Comparison of ENCODE assay signal across 16 cellular contexts in genomic region chr20:45088247-45088646, GRCh38. TPM values are rescaled to one million over a fixed set of nuclear protein-coding genes. Genes with fewer than 3 reads are reported as not detected.
DNase-seq lines count a peak whose midpoint lies in the region; ATAC-seq, FAIRE-seq and TF ChIP-seq lines count a peak whose summit lies in the region.
"Had no signal": no experiment of that assay in that cellular context is flagged by ENCODE, and none has a peak within 500 bp of the region (broad histone marks: within the 10 kb centered on the region; RNA-seq: fewer than 3 reads in every experiment).

No MANE protein-coding gene starts in this region.

- H3K27me3 ChIP-seq in keratinocyte (ENCODE audit: control insufficient read depth, extremely low read depth, insufficient read depth, low read length): no peaks in the 10 kb centered on the region
- H3K27me3 ChIP-seq in effector memory CD4-positive, alpha-beta T cell (replicated peaks; ENCODE audit: control insufficient read depth, insufficient read depth, low read length, poor library complexity, severe bottlenecking): no peaks in the 10 kb centered on the region
- H3K27me3 ChIP-seq: vagina had no signal

- H3K79me2 ChIP-seq in keratinocyte (ENCODE audit: control insufficient read depth, insufficient read depth, low read length): no peaks in the 10 kb centered on the region

- peak overlapping the region; percentile 27 for H3K27ac ChIP-seq in keratinocyte (ENCODE audit: control insufficient read depth, insufficient read depth, low read length)
- H3K27ac ChIP-seq in effector memory CD4-positive, alpha-beta T cell (ENCODE audit: insufficient read depth, low read length, poor library complexity, severe bottlenecking): no peak overlapping the region
- H3K27ac ChIP-seq: vagina had no signal

- H3K9me3 ChIP-seq in keratinocyte (ENCODE audit: control insufficient read depth, low read depth, low read length): no peaks in the 10 kb centered on the region
- H3K9me3 ChIP-seq in effector memory CD4-positive, alpha-beta T cell (ENCODE audit: control insufficient read depth, low read length): no peaks in the 10 kb centered on the region
- H3K9me3 ChIP-seq: vagina had no signal

- no peaks in the 10 kb centered on the region for H3K9me1 ChIP-seq in keratinocyte (ENCODE audit: control insufficient read depth, extremely low read depth, insufficient read depth, low read length)

- DNase-seq in AG09309 (ENCODE audit: low read depth) (peak; percentile 94), HT1080 (ENCODE audit: low read depth) (peak; percentile 77), astrocyte of the spinal cord (ENCODE audit: low read depth, low spot score) (peak; percentile 45), keratinocyte (ENCODE audit: low read depth, low spot score) (peak; percentile 84), NOMO-1 (lab: John Stamatoyannopoulos, UW; ENCODE audit: unreplicated experiment in 2 of 2) (no peak)
- no peak for DNase-seq in activated naive CD4-positive, alpha-beta T cell treated with anti-CD3 and anti-CD28 coated beads, Interleukin-2, amount 50 U/mL, for 16 hours
- no peak for DNase-seq in effector memory CD4-positive, alpha-beta T cell
- DNase-seq: C1 segment of cervical spinal cord; erythroblast; kidney; NCI-H2081; stimulated activated CD4-positive, alpha-beta T cell treated with anti-CD3 and anti-CD28 coated beads, Interleukin-15, amount 100 ng/mL, for 24 hours; stimulated activated CD8-positive, alpha-beta memory T cell treated with anti-CD3 and anti-CD28 coated beads, Interleukin-4, amount 100 ng/mL, for 48 hours had no signal

- in situ Hi-C loops in astrocyte of the spinal cord (cut with HindIII; ENCODE audit: low sequenced_read_pairs): no loop called here

- peak overlapping the region; percentile 35 for H3K4me2 ChIP-seq in keratinocyte (ENCODE audit: control insufficient read depth, extremely low read depth, insufficient read depth, low read depth, low read length)

- no peak overlapping the region for H3K9ac ChIP-seq in keratinocyte (ENCODE audit: control insufficient read depth, extremely low read depth, insufficient read depth, low read length)

- no peaks in the 10 kb centered on the region for H4K20me1 ChIP-seq in keratinocyte (ENCODE audit: control insufficient read depth, extremely low read depth, insufficient read depth, low read length)

- H3K4me3 ChIP-seq in AG09309 (ENCODE audit: control insufficient read depth, low read depth, low read length) (no peak overlapping the region), astrocyte of the spinal cord (ENCODE audit: low read depth, low read length) (no peak overlapping the region), keratinocyte (ENCODE audit: control insufficient read depth in 2 of 3, extremely low read depth in 1 of 3, insufficient read depth in 2 of 3, low read depth in 1 of 3, low read length in 3 of 3) (no peak overlapping the region)
- no peak overlapping the region for H3K4me3 ChIP-seq in effector memory CD4-positive, alpha-beta T cell (ENCODE audit: insufficient read depth, low read depth, low read length, poor library complexity, severe bottlenecking)
- H3K4me3 ChIP-seq: vagina had no signal

- TF ChIP-seq CTCF in AG09309 (IDR thresholded peaks at IDR 0.05; ENCODE audit: control insufficient read depth, insufficient read depth, low read depth, low read length, missing control alignments) (no peak), astrocyte of the spinal cord (IDR thresholded peaks at IDR 0.05; ENCODE audit: low read depth, low read length) (no peak), keratinocyte (optimal IDR thresholded peaks at IDR 0.05 in 1 of 3, IDR thresholded peaks at IDR 0.05 in 1 of 3, conservative IDR thresholded peaks at IDR 0.05 in 1 of 3; ENCODE audit: extremely low read depth in 1 of 3, insufficient read depth in 2 of 3, low read length in 3 of 3) (no peak)

- FAIRE-seq in keratinocyte (lab: Jason Lieb, UNC): peak; percentile 51
- FAIRE-seq: kidney had no signal

- H3K36me3 ChIP-seq in keratinocyte (ENCODE audit: control insufficient read depth in 2 of 2, extremely low read depth in 1 of 2, insufficient read depth in 2 of 2, low read length in 2 of 2): peaks cover 0 to 1% of the 10 kb centered on the region in 2 experiments
- peaks cover 25% of the 10 kb centered on the region for H3K36me3 ChIP-seq in effector memory CD4-positive, alpha-beta T cell (ENCODE audit: control insufficient read depth, insufficient read depth, low read length)
- H3K36me3 ChIP-seq: vagina had no signal

- H3K4me1 ChIP-seq in keratinocyte (ENCODE audit: control insufficient read depth, extremely low read depth, insufficient read depth, low read length): peaks cover 15% of the 10 kb centered on the region
- H3K4me1 ChIP-seq in effector memory CD4-positive, alpha-beta T cell (ENCODE audit: control insufficient read depth, insufficient read depth, low read length, poor library complexity, severe bottlenecking): no peaks in the 10 kb centered on the region

- ATAC-seq in HG02642 (IDR thresholded peaks at IDR 0.05; ENCODE audit: poor library complexity, unreplicated experiment): no peak

- dilution Hi-C loops in keratinocyte (cut with MboI; ENCODE audit: extremely low pct_ligation_motif_present, low sequenced_read_pairs): no loop called here

- H2AFZ ChIP-seq in keratinocyte (ENCODE audit: control insufficient read depth, low read length): no peak overlapping the region

RNA-seq across cellular contexts. Expression of gene KCNS1, which starts 12.7 kb away (rescaled TPM):
- total RNA-seq in HT1080 (2014; rRNA removed; shearing (Covaris generic)): not detected in 2 replicates
- polyA plus RNA-seq in HT1080 (2015; cell fraction: cytosol; rRNA removed): not detected in 2 replicates
- polyA plus RNA-seq in HT1080 (2015; cell fraction: nucleus; rRNA removed): not detected in 2 replicates
- 1.1 to 2.5 TPM (median 1.5 TPM) in 3 replicates for polyA plus RNA-seq in keratinocyte
- 0.05 TPM for polyA plus RNA-seq in keratinocyte (2011; ENCODE audit: low read depth)
- polyA plus RNA-seq in keratinocyte (2011; cell fraction: cytosol; rRNA removed): 0.64 and 0.68 TPM in 2 replicates
- polyA plus RNA-seq in keratinocyte (2011; cell fraction: nucleus; rRNA removed): 1.5 and 1.7 TPM in 2 replicates
- 0.18 and 2.2 TPM in 2 replicates for polyA plus RNA-seq in keratinocyte (2012; ENCODE audit: low replicate concordance)
- polyA minus RNA-seq in keratinocyte: 1.9 to 2.8 TPM (median 2.2 TPM) in 3 replicates
- 1.3 TPM for polyA minus RNA-seq in keratinocyte (2011; cell fraction: cytosol; rRNA and poly(A)+ RNA removed)
- polyA minus RNA-seq in keratinocyte (2011; cell fraction: nucleus; rRNA and poly(A)+ RNA removed): 1.6 and 2.4 TPM in 2 replicates
- total RNA-seq: vagina had no signal
- polyA plus RNA-seq: IgD-negative memory B cell had no signal

RNA-seq across cellular contexts. Expression of gene WFDC5, which starts 26.7 kb away (rescaled TPM):
- total RNA-seq in HT1080 (2014; rRNA removed; shearing (Covaris generic)): not detected in 2 replicates
- not detected in 2 replicates for polyA plus RNA-seq in HT1080 (2015; cell fraction: cytosol; rRNA removed)
- not detected in 2 replicates for polyA plus RNA-seq in HT1080 (2015; cell fraction: nucleus; rRNA removed)
- 2.4 to 11.7 TPM (median 5.1 TPM) in 3 replicates for polyA plus RNA-seq in keratinocyte
- 18.6 TPM for polyA plus RNA-seq in keratinocyte (2011; ENCODE audit: low read depth)
- 3.6 and 3.8 TPM in 2 replicates for polyA plus RNA-seq in keratinocyte (2011; cell fraction: cytosol; rRNA removed)
- polyA plus RNA-seq in keratinocyte (2011; cell fraction: nucleus; rRNA removed): 4.4 and 5.5 TPM in 2 replicates
- 2.6 and 106 TPM in 2 replicates for polyA plus RNA-seq in keratinocyte (2012; ENCODE audit: low replicate concordance)
- 0.96 to 6.7 TPM (median 1.8 TPM) in 3 replicates for polyA minus RNA-seq in keratinocyte
- 2.7 TPM for polyA minus RNA-seq in keratinocyte (2011; cell fraction: cytosol; rRNA and poly(A)+ RNA removed)
- polyA minus RNA-seq in keratinocyte (2011; cell fraction: nucleus; rRNA and poly(A)+ RNA removed): 0.62 and 1.3 TPM in 2 replicates
- polyA plus RNA-seq: IgD-negative memory B cell had no signal

RNA-seq across cellular contexts. Expression of gene WFDC12, which starts 36.0 kb away (rescaled TPM):
- not detected in 2 replicates for total RNA-seq in HT1080 (2014; rRNA removed; shearing (Covaris generic))
- polyA plus RNA-seq in HT1080 (2015; cell fraction: cytosol; rRNA removed): not detected in 2 replicates
- polyA plus RNA-seq in HT1080 (2015; cell fraction: nucleus; rRNA removed): not detected in 2 replicates
- 0.32 to 2.9 TPM (median 1.8 TPM) in 3 replicates for polyA plus RNA-seq in keratinocyte
- 23.6 TPM for polyA plus RNA-seq in keratinocyte (2011; ENCODE audit: low read depth)
- polyA plus RNA-seq in keratinocyte (2011; cell fraction: cytosol; rRNA removed): 0.47 and 3.5 TPM in 2 replicates
- polyA plus RNA-seq in keratinocyte (2011; cell fraction: nucleus; rRNA removed): 1.1 and 6.8 TPM in 2 replicates
- polyA plus RNA-seq in keratinocyte (2012; ENCODE audit: low replicate concordance): 2.0 and 60.6 TPM in 2 replicates
- polyA minus RNA-seq in keratinocyte: 0.59 to 2.0 TPM in 2 of 3 replicates, not detected in the other
- polyA minus RNA-seq in keratinocyte (2011; cell fraction: cytosol; rRNA and poly(A)+ RNA removed): not detected
- 1.3 TPM in 1 of 2 replicates, not detected in the other for polyA minus RNA-seq in keratinocyte (2011; cell fraction: nucleus; rRNA and poly(A)+ RNA removed)
- polyA plus RNA-seq: IgD-negative memory B cell had no signal

Comparison
In these comparisons a context has a peak if more than half of its experiments do, and no peak if none do; other contexts are left out.
1. DNase-seq: peak in AG09309 (single experiment), HT1080 (single experiment), astrocyte of the spinal cord (single experiment) and keratinocyte (single experiment); none in activated naive CD4-positive, alpha-beta T cell treated with anti-CD3 and anti-CD28 coated beads, Interleukin-2, amount 50 U/mL, for 16 hours (single experiment), NOMO-1 (0 of 2) and effector memory CD4-positive, alpha-beta T cell (0 of 3).